In genomic region chr1:235642021-235642942, GRCh38 we compare ENCODE assay signal across 8 cellular contexts. TPM values are rescaled to one million over a fixed set of nuclear protein-coding genes. Genes with fewer than 3 reads are reported as not detected.
DNase-seq lines count a peak whose midpoint lies in the region; ATAC-seq and TF ChIP-seq lines count a peak whose summit lies in the region.

No MANE protein-coding gene starts in this region.

- TF ChIP-seq CTCF in GM10248 (IDR thresholded peaks at IDR 0.05; ENCODE audit: control extremely low read depth, extremely low read depth, low read depth, missing control alignments) (no peak), hepatocyte (IDR thresholded peaks at IDR 0.05; ENCODE audit: poor library complexity) (no peak)

- H3K27ac ChIP-seq in hepatocyte = no peak overlapping the region

- H3K9me3 ChIP-seq in hepatocyte (ENCODE audit: low read depth) = no peaks in the 10 kb centered on the region

- ATAC-seq in HG02798 (IDR thresholded peaks at IDR 0.05; ENCODE audit: poor library complexity, unreplicated experiment) = peak; percentile 61

- POLR2A ChIA-PET in GM10248 (lab: Yijun Ruan, JAX) = no interaction called here

- peak overlapping the region; percentile 49 for H3K4me2 ChIP-seq in hepatocyte

- H3K79me2 ChIP-seq in hepatocyte = no peaks in the 10 kb centered on the region

- H3K4me3 ChIP-seq in hepatocyte = no peak overlapping the region

- H3K4me1 ChIP-seq in hepatocyte (ENCODE audit: insufficient read depth) = peaks cover 5% of the 10 kb centered on the region

- 64% methylated on average over 46 of the region's 46 CpGs for WGBS in hepatocyte (ENCODE audit: low lambda C conversion rate, missing lambda C conversion rate)

- peak; percentile 75 for DNase-seq in GM10248 (ENCODE audit: extremely low spot score)
- peak; percentile 40 for DNase-seq in NCI-H510A (lab: John Stamatoyannopoulos, UW)
- peak; percentile 52 for DNase-seq in activated CD8-positive, alpha-beta memory T cell treated with anti-CD3 and anti-CD28 coated beads, Interleukin-2, amount 50 U/mL, for 4 hours
- DNase-seq in hepatocyte (ENCODE audit: low spot score) = peak; percentile 43
- peak; percentile 29 to 39 for DNase-seq in stimulated activated CD8-positive, alpha-beta memory T cell treated with anti-CD3 and anti-CD28 coated beads, Interleukin-2, amount 100 ng/mL, for 1 hour (ENCODE audit: low read depth in 2 of 2)
- DNase-seq in C1 segment of cervical spinal cord (lab: John Stamatoyannopoulos, UW) = no peak
- DNase-seq in SKM-1 treated with dmso at 0.1 percent for 144 hours (lab: John Stamatoyannopoulos, UW; ENCODE audit: unreplicated experiment) = no peak

- no peaks in the 10 kb centered on the region for H3K9me2 ChIP-seq in hepatocyte (replicated peaks; ENCODE audit: insufficient read depth)

- H4K20me1 ChIP-seq in hepatocyte (ENCODE audit: insufficient read depth, poor library complexity, severe bottlenecking) = no peaks in the 10 kb centered on the region

- H2AFZ ChIP-seq in hepatocyte = no peak overlapping the region

- H3K27me3 ChIP-seq in hepatocyte = peaks cover 10% of the 10 kb centered on the region

- H3K36me3 ChIP-seq in hepatocyte (replicated peaks; ENCODE audit: insufficient read depth, low read depth) = no peaks in the 10 kb centered on the region

- CTCF ChIA-PET in GM10248 (lab: Yijun Ruan, JAX) = no interaction called here

RNA-seq across cellular contexts. Expression of gene GNG4, which starts 7.3 kb away (rescaled TPM):
- 4.8 and 6.1 TPM in 2 replicates for total RNA-seq in hepatocyte
- 9.8 and 11.8 TPM in 2 replicates for polyA plus RNA-seq in hepatocyte

Comparison
In these comparisons a context has a peak if more than half of its experiments do, and no peak if none do; other contexts are left out.
1. DNase-seq: peak in GM10248 (single experiment), NCI-H510A (single experiment), activated CD8-positive, alpha-beta memory T cell treated with anti-CD3 and anti-CD28 coated beads, Interleukin-2, amount 50 U/mL, for 4 hours (single experiment), hepatocyte (single experiment) and stimulated activated CD8-positive, alpha-beta memory T cell treated with anti-CD3 and anti-CD28 coated beads, Interleukin-2, amount 100 ng/mL, for 1 hour (2 of 2); none in C1 segment of cervical spinal cord (0 of 14) and SKM-1 treated with dmso at 0.1 percent for 144 hours (single experiment).